Comparison of ENCODE assay signal across 8 cellular contexts in the genomic region with DNA sequence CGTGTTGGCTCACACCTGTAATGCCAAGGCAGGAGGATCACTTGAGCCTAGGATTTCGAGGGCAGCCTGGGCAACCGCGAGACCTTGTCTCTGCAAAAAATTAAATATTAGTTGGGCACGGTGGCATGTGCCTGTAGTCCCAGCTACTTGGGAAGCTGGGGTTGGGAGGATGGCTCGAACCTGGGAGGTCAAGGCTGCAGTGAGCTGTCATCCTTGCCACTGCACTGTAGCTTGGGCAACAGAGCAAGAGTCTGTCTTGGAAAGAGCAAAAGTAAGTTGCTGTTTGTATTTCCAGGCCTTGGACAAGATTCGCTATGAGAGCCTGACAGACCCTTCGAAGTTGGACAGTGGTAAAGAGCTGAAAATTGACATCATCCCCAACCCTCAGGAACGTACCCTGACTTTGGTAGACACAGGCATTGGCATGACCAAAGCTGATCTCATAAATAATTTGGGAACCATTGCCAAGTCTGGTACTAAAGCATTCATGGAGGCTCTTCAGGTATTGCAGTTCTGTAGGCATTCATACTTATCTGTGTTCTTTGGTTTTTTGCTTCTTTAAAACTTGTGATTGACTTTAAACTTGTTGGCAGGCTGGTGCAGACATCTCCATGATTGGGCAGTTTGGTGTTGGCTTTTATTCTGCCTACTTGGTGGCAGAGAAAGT. TPM values are rescaled to one million over a fixed set of nuclear protein-coding genes. Genes with fewer than 3 reads are reported as not detected.
DNase-seq lines count a peak whose midpoint lies in the region; ATAC-seq and TF ChIP-seq lines count a peak whose summit lies in the region.

No MANE protein-coding gene starts in this region.

- POLR2A ChIA-PET in AG04450 (lab: Yijun Ruan, JAX) = interaction anchor here (4.0 kb wide), 1 partner anchor 7 kb away, joined by 107 read pairs; the partner anchor contains the start of gene SLC35B2

- no peak for DNase-seq in AG04450 (ENCODE audit: low read depth, low spot score)
- no peak for DNase-seq in breast epithelium (ENCODE audit: low spot score in 2 of 2)
- DNase-seq in GM03348 (ENCODE audit: low spot score) = no peak
- DNase-seq in stimulated activated CD4-positive, alpha-beta T cell treated with anti-CD3 and anti-CD28 coated beads, Interleukin-4, amount 100 ng/mL, for 24 hours = no peak

- WGBS in HUES64 = 89% methylated on average over 9 of the region's 9 CpGs

- intact Hi-C loops in breast epithelium (cut with DNase I; ENCODE audit: low total_unique reads) = no loop called here

- no peak for TF ChIP-seq POLR2A in breast epithelium (IDR thresholded peaks at IDR 0.05)

- peak overlapping the region; percentile 91 for H3K4me3 ChIP-seq in AG04450 (ENCODE audit: low read depth, low read length)
- peak overlapping the region; percentile 76 for H3K4me3 ChIP-seq in HUES64 (ENCODE audit: low read length)
- H3K4me3 ChIP-seq in breast epithelium = peak overlapping the region in 2 of 3 donors; percentile 69 to 94
- no peak overlapping the region for H3K4me3 ChIP-seq in mucosa of stomach (ENCODE audit: low read length)

- H3K27ac ChIP-seq in AG04450 (ENCODE audit: low read depth, low read length) (no peak overlapping the region), HUES64 (ENCODE audit: low read depth, low read length) (peak overlapping the region; percentile 62; the same call in 1 of the 2 replicates), breast epithelium (peak overlapping the region; percentile 10 to 100)

- CTCF ChIA-PET in AG04450 (lab: Charles Lee) = interaction anchor here (0.6 to 1.5 kb wide), 3 partner anchors 11 to 75 kb away, joined by 3 to 5 read pairs (median 3); no protein-coding TSS in a partner anchor

- ATAC-seq in GM19035 (IDR thresholded peaks at IDR 0.05; ENCODE audit: unreplicated experiment) (no peak), GM21381 (IDR thresholded peaks at IDR 0.05; ENCODE audit: unreplicated experiment) (no peak)

- H3K9me3 ChIP-seq in AG04450 (ENCODE audit: control insufficient read depth, insufficient read depth, low read length) = no peaks in the 10 kb centered on the region; the same call in 1 of the 2 replicates
- H3K9me3 ChIP-seq in HUES64 (ENCODE audit: insufficient read depth, low read depth, low read length) = no peaks in the 10 kb centered on the region
- no peaks in the 10 kb centered on the region for H3K9me3 ChIP-seq in breast epithelium
- H3K9me3 ChIP-seq in mucosa of stomach (ENCODE audit: control insufficient read depth, low read length) = no peaks in the 10 kb centered on the region

- H3K27me3 ChIP-seq in AG04450 (ENCODE audit: control insufficient read depth, insufficient read depth, low read length) (no peaks in the 10 kb centered on the region), HUES64 (ENCODE audit: insufficient read depth, low read length) (no peaks in the 10 kb centered on the region), breast epithelium (no peaks in the 10 kb centered on the region), mucosa of stomach (ENCODE audit: control insufficient read depth, insufficient read depth, low read length) (no peaks in the 10 kb centered on the region)

- H3K36me3 ChIP-seq in HUES64 (ENCODE audit: insufficient read depth, low read length) = peaks cover 65% of the 10 kb centered on the region
- H3K36me3 ChIP-seq in breast epithelium = peaks cover 4% of the 10 kb centered on the region
- peaks cover 14% of the 10 kb centered on the region for H3K36me3 ChIP-seq in mucosa of stomach (ENCODE audit: control insufficient read depth, insufficient read depth, low read length)

- peak overlapping the region; percentile 99 for H3K9ac ChIP-seq in HUES64 (ENCODE audit: low read depth, low read length)
- peak overlapping the region; percentile 89 for H3K9ac ChIP-seq in mucosa of stomach (ENCODE audit: low read length)

- H3K4me1 ChIP-seq in HUES64 (ENCODE audit: insufficient read depth, low read length) (peaks cover 19% of the 10 kb centered on the region; the same call in 1 of the 2 replicates), breast epithelium (peaks cover 0 to 13% of the 10 kb centered on the region in 2 donors), mucosa of stomach (ENCODE audit: control insufficient read depth, insufficient read depth, low read length) (peaks cover 23% of the 10 kb centered on the region)

- no peak for TF ChIP-seq CTCF in AG04450 (IDR thresholded peaks at IDR 0.05; ENCODE audit: low read depth, low read length)
- no peak for TF ChIP-seq CTCF in breast epithelium (IDR thresholded peaks at IDR 0.05)

RNA-seq across cellular contexts. Expression of gene HSP90AB1, which starts 2.3 kb away (rescaled TPM):
- polyA plus RNA-seq in AG04450 (2011; rRNA removed) = 792 and 943 TPM in 2 replicates
- 662 and 748 TPM in 2 replicates for polyA minus RNA-seq in AG04450 (2011; rRNA and poly(A)+ RNA removed)
- 1,640 TPM for polyA plus RNA-seq in HUES64 (2013, experiment 1 of 2)
- 1,626 TPM for polyA plus RNA-seq in HUES64 (2013, experiment 2 of 2)
- 100 to 1,000 TPM; 643 to 810 (median 662) TPM for total RNA-seq in breast epithelium

RNA-seq across cellular contexts. Expression of gene SLC35B2, which starts 8.1 kb away (rescaled TPM):
- 83.5 and 107 TPM in 2 replicates for polyA plus RNA-seq in AG04450 (2011; rRNA removed)
- 55.7 and 76.1 TPM in 2 replicates for polyA minus RNA-seq in AG04450 (2011; rRNA and poly(A)+ RNA removed)
- polyA plus RNA-seq in HUES64 (2013, experiment 1 of 2) = 30.4 TPM
- polyA plus RNA-seq in HUES64 (2013, experiment 2 of 2) = 35.2 TPM
- 10 to 100 TPM; 32.8 to 50.5 (median 38.1) TPM for total RNA-seq in breast epithelium

RNA-seq across cellular contexts. Expression of gene NFKBIE, which starts 16.1 kb away (rescaled TPM):
- polyA plus RNA-seq in AG04450 (2011; rRNA removed) = 13.7 and 17.0 TPM in 2 replicates
- 6.4 and 9.4 TPM in 2 replicates for polyA minus RNA-seq in AG04450 (2011; rRNA and poly(A)+ RNA removed)
- polyA plus RNA-seq in HUES64 (2013, experiment 1 of 2) = 8.9 TPM
- 10.3 TPM for polyA plus RNA-seq in HUES64 (2013, experiment 2 of 2)
- 10 to 100 TPM in 2 of 3 donors, 1 to 10 TPM in 1; 4.0 to 25.9 (median 14.4) TPM for total RNA-seq in breast epithelium

RNA-seq across cellular contexts. Expression of gene TMEM151B, which starts 21.0 kb away (rescaled TPM):
- not detected in 2 replicates for polyA plus RNA-seq in AG04450 (2011; rRNA removed)
- not detected in 2 replicates for polyA minus RNA-seq in AG04450 (2011; rRNA and poly(A)+ RNA removed)
- 3.4 TPM for polyA plus RNA-seq in HUES64 (2013, experiment 1 of 2)
- polyA plus RNA-seq in HUES64 (2013, experiment 2 of 2) = 3.6 TPM
- total RNA-seq in breast epithelium = under 1 TPM in 1 of 3 donors, not detected in 2; 0.15 TPM

RNA-seq across cellular contexts. Expression of gene SLC29A1, which starts 25.8 kb away (rescaled TPM):
- polyA plus RNA-seq in AG04450 (2011; rRNA removed) = 13.2 and 14.9 TPM in 2 replicates
- polyA minus RNA-seq in AG04450 (2011; rRNA and poly(A)+ RNA removed) = 15.6 and 19.6 TPM in 2 replicates
- 140 TPM for polyA plus RNA-seq in HUES64 (2013, experiment 1 of 2)
- polyA plus RNA-seq in HUES64 (2013, experiment 2 of 2) = 142 TPM
- 100 to 1,000 TPM; 106 to 140 (median 110) TPM for total RNA-seq in breast epithelium
